17 cellular contexts compared by ENCODE assay signal in genomic region chr13:39034085-39034484, GRCh38. TPM values are rescaled to one million over a fixed set of nuclear protein-coding genes. Genes with fewer than 3 reads are reported as not detected.
DNase-seq lines count a peak whose midpoint lies in the region; ATAC-seq and TF ChIP-seq lines count a peak whose summit lies in the region.
"Had no signal": no experiment of that assay in that cellular context is flagged by ENCODE, and none has a peak within 500 bp of the region (broad histone marks: within the 10 kb centered on the region; RNA-seq: fewer than 3 reads in every experiment).

No MANE protein-coding gene starts in this region.

- H3K27me3 ChIP-seq in BLaER1 treated with 17β-estradiol and CSF1 and Interleukin-3, amounts not matched to agents 10 nM and 100 nM, result no peaks in the 10 kb centered on the region
- no peaks in the 10 kb centered on the region for H3K27me3 ChIP-seq in DND-41 (ENCODE audit: insufficient read depth, low read length, poor library complexity)
- H3K27me3 ChIP-seq in OCI-LY3 (ENCODE audit: low read depth, low read length), result no peaks in the 10 kb centered on the region
- no peaks in the 10 kb centered on the region for H3K27me3 ChIP-seq in hepatocyte
- no peaks in the 10 kb centered on the region for H3K27me3 ChIP-seq in endodermal cell (ENCODE audit: control insufficient read depth, insufficient read depth, low read length, poor library complexity, severe bottlenecking)
- H3K27me3 ChIP-seq: BE2C, colonic mucosa had no signal

- no peaks in the 10 kb centered on the region for H3K9me2 ChIP-seq in hepatocyte (replicated peaks; ENCODE audit: insufficient read depth)

- peaks cover 13 to 28% (median 20%) of the 10 kb centered on the region in 10 experiments for H3K4me1 ChIP-seq in BLaER1 treated with 17β-estradiol and CSF1 and Interleukin-3, amounts not matched to agents 10 nM and 100 nM
- H3K4me1 ChIP-seq in DND-41 (ENCODE audit: insufficient read depth, low read length) (peaks cover 33% of the 10 kb centered on the region), OCI-LY3 (ENCODE audit: low read length) (peaks cover 16% of the 10 kb centered on the region), hepatocyte (ENCODE audit: insufficient read depth) (peaks cover 5% of the 10 kb centered on the region), endodermal cell (ENCODE audit: control insufficient read depth, insufficient read depth, low read length) (peaks cover 3% of the 10 kb centered on the region)
- H3K4me1 ChIP-seq: BE2C had no signal

- H3K9me3 ChIP-seq in BLaER1 treated with 17β-estradiol and CSF1 and Interleukin-3, amounts not matched to agents 10 nM and 100 nM (replicated peaks in 1 of 11), result no peaks in the 10 kb centered on the region
- H3K9me3 ChIP-seq in DND-41 (ENCODE audit: insufficient read depth, low read length, severe bottlenecking) (no peaks in the 10 kb centered on the region), OCI-LY3 (ENCODE audit: insufficient read depth, low read length) (no peaks in the 10 kb centered on the region), hepatocyte (ENCODE audit: low read depth) (no peaks in the 10 kb centered on the region), endodermal cell (ENCODE audit: control insufficient read depth, low read length) (no peaks in the 10 kb centered on the region)
- H3K9me3 ChIP-seq: BE2C, colonic mucosa, thoracic aorta had no signal

- H3K36me3 ChIP-seq in BLaER1 treated with 17β-estradiol and CSF1 and Interleukin-3, amounts not matched to agents 10 nM and 100 nM, result peaks cover 19 to 52% (median 38%) of the 10 kb centered on the region in 11 experiments; a peak in 21 of 22 replicates
- peaks cover 28% of the 10 kb centered on the region for H3K36me3 ChIP-seq in DND-41 (ENCODE audit: insufficient read depth, low read length)
- peaks cover 17% of the 10 kb centered on the region for H3K36me3 ChIP-seq in OCI-LY3 (replicated peaks; ENCODE audit: low read depth, low read length)
- no peaks in the 10 kb centered on the region for H3K36me3 ChIP-seq in hepatocyte (replicated peaks; ENCODE audit: insufficient read depth, low read depth)
- H3K36me3 ChIP-seq in endodermal cell (ENCODE audit: control insufficient read depth, insufficient read depth, low read length), result peaks cover 30% of the 10 kb centered on the region
- H3K36me3 ChIP-seq: BE2C, colonic mucosa, thoracic aorta had no signal

- H3K9me3 Mint-ChIP-seq in endodermal cell, result no peaks in the 10 kb centered on the region

- ATAC-seq in DND-41 (ENCODE audit: insufficient read depth, low read depth), result no peak
- no peak for ATAC-seq in left colon

- H3K79me2 ChIP-seq in DND-41 (ENCODE audit: insufficient read depth, low read length), result peaks cover 97% of the 10 kb centered on the region
- H3K79me2 ChIP-seq in OCI-LY3 (ENCODE audit: low read length), result peaks cover 92% of the 10 kb centered on the region
- H3K79me2 ChIP-seq in hepatocyte, result peaks cover 85% of the 10 kb centered on the region

- no peak overlapping the region for H3K4me3 Mint-ChIP-seq in endodermal cell

- H3K4me3 ChIP-seq in BLaER1 treated with 17β-estradiol and CSF1 and Interleukin-3, amounts not matched to agents 10 nM and 100 nM, result no peak overlapping the region; a peak in 1 of 20 replicates
- peak overlapping the region in 1 of 2 experiments; percentile 91; a peak in 1 of 4 replicates for H3K4me3 ChIP-seq in DND-41 (ENCODE audit: low read depth in 1 of 2, low read length in 2 of 2)
- no peak overlapping the region for H3K4me3 ChIP-seq in OCI-LY3 (ENCODE audit: low read length)
- no peak overlapping the region for H3K4me3 ChIP-seq in hepatocyte
- H3K4me3 ChIP-seq in endodermal cell (ENCODE audit: low read length), result no peak overlapping the region
- H3K4me3 ChIP-seq: colonic mucosa, thoracic aorta had no signal

- H3K4me2 ChIP-seq in BLaER1 treated with 17β-estradiol and CSF1 and Interleukin-3, amounts not matched to agents 10 nM and 100 nM, result peak overlapping the region; percentile 79 to 95 (median 92); a peak in 20 of 22 replicates
- peak overlapping the region; percentile 83 for H3K4me2 ChIP-seq in DND-41 (ENCODE audit: insufficient read depth, low read length)
- peak overlapping the region; percentile 84; the same call in 1 of the 2 replicates for H3K4me2 ChIP-seq in OCI-LY3 (ENCODE audit: low read length)
- H3K4me2 ChIP-seq in hepatocyte, result peak overlapping the region; percentile 84

- peaks cover 5% of the 10 kb centered on the region for H3K36me3 Mint-ChIP-seq in endodermal cell (ENCODE audit: low read depth)

- 90% methylated on average over 1 of the region's 1 CpG for WGBS in hepatocyte (ENCODE audit: low lambda C conversion rate, missing lambda C conversion rate)
- WGBS in endodermal cell (ENCODE audit: insufficient coverage in 1 of 2, insufficient read length in 1 of 2), 2 experiments, result 60 to 88% methylated on average over 1 of the region's 1 CpG

- no peaks in the 10 kb centered on the region for H3K27me3 Mint-ChIP-seq in endodermal cell (ENCODE audit: insufficient read depth)

- peaks cover 40 to 82% (median 67%) of the 10 kb centered on the region in 11 experiments; a peak in 20 of 22 replicates for H4K20me1 ChIP-seq in BLaER1 treated with 17β-estradiol and CSF1 and Interleukin-3, amounts not matched to agents 10 nM and 100 nM
- peaks cover 39% of the 10 kb centered on the region for H4K20me1 ChIP-seq in DND-41 (ENCODE audit: insufficient read depth, low read length)
- peaks cover 25% of the 10 kb centered on the region for H4K20me1 ChIP-seq in OCI-LY3 (ENCODE audit: insufficient read depth, low read length)
- peaks cover 24% of the 10 kb centered on the region for H4K20me1 ChIP-seq in hepatocyte (ENCODE audit: insufficient read depth, poor library complexity, severe bottlenecking)

- no peak overlapping the region for H3K27ac Mint-ChIP-seq in endodermal cell

- H2AFZ ChIP-seq in DND-41 (ENCODE audit: low read depth, low read length) (no peak overlapping the region), OCI-LY3 (ENCODE audit: low read depth, low read length) (no peak overlapping the region), hepatocyte (no peak overlapping the region)
- H2AFZ ChIP-seq: GM23248 had no signal

- H3K27ac ChIP-seq in BLaER1 treated with 17β-estradiol and CSF1 and Interleukin-3, amounts not matched to agents 10 nM and 100 nM, result no peak overlapping the region
- H3K27ac ChIP-seq in DND-41 (ENCODE audit: low read length), result no peak overlapping the region; the same call in 1 of the 2 replicates
- no peak overlapping the region for H3K27ac ChIP-seq in OCI-LY3 (ENCODE audit: low read length)
- H3K27ac ChIP-seq in hepatocyte, result no peak overlapping the region
- no peak overlapping the region for H3K27ac ChIP-seq in endodermal cell (ENCODE audit: low read depth, low read length)
- H3K27ac ChIP-seq: colonic mucosa, GM23248, thoracic aorta had no signal

- TF ChIP-seq CTCF in DND-41 (IDR thresholded peaks at IDR 0.05; ENCODE audit: borderline replicate concordance, extremely low read depth, low read length, poor library complexity, severe bottlenecking) (no peak), OCI-LY3 (IDR thresholded peaks at IDR 0.05; ENCODE audit: low read depth, low read length) (no peak), hepatocyte (IDR thresholded peaks at IDR 0.05; ENCODE audit: poor library complexity) (no peak), endodermal cell (conservative IDR thresholded peaks at IDR 0.05) (no peak)

- DNase-seq in DND-41 (no peak), hepatocyte (ENCODE audit: low spot score) (no peak), DMS79 treated with DMSO at 0.1 percent for 48 hours (lab: John Stamatoyannopoulos, UW) (no peak), endodermal cell (no peak), DMS53 treated with DMSO at 0.1 percent for 48 hours (lab: John Stamatoyannopoulos, UW; ENCODE audit: unreplicated experiment) (no peak), left colon (no peak)
- DNase-seq: activated CD4-positive, alpha-beta T cell treated with anti-CD3 and anti-CD28 coated beads for 4 hours; BE2C; colonic mucosa; GM23248; MV-4-11; occipital lobe had no signal

- H3K9ac ChIP-seq in BLaER1 treated with 17β-estradiol and CSF1 and Interleukin-3, amounts not matched to agents 10 nM and 100 nM, result no peak overlapping the region
- H3K9ac ChIP-seq in DND-41 (ENCODE audit: low read depth, low read length) (no peak overlapping the region), OCI-LY3 (ENCODE audit: low read length) (no peak overlapping the region), endodermal cell (ENCODE audit: extremely low read depth, low read length, poor library complexity, severe bottlenecking) (no peak overlapping the region)
- H3K9ac ChIP-seq: GM23248 had no signal

- intact Hi-C loops in left colon (cut with DNase I, micrococcal nuclease), result no loop called here

- peaks cover 26% of the 10 kb centered on the region for H3K4me1 Mint-ChIP-seq in endodermal cell

RNA-seq across cellular contexts. Expression of gene PROSER1, which starts 3.8 kb away (rescaled TPM):
- total RNA-seq in hepatocyte (20.3 and 22.8 TPM in 2 replicates), endodermal cell (10 to 100 TPM; 54.0 to 62.1 TPM), left colon (10 to 100 TPM; 35.3 to 64.8 TPM)
- 11.8 and 12.9 TPM in 2 replicates for polyA plus RNA-seq in hepatocyte
- 52.4 TPM for polyA plus RNA-seq in endodermal cell (2013, experiment 1 of 2)
- polyA plus RNA-seq in endodermal cell (2013, experiment 2 of 2), result 45.0 TPM

RNA-seq across cellular contexts. Expression of gene NHLRC3, which starts 4.2 kb away (rescaled TPM):
- total RNA-seq in hepatocyte, result 34.2 and 47.4 TPM in 2 replicates
- polyA plus RNA-seq in hepatocyte, result 18.6 and 19.3 TPM in 2 replicates
- total RNA-seq in endodermal cell, result 10 to 100 TPM; 13.7 to 23.4 TPM
- 23.2 TPM for polyA plus RNA-seq in endodermal cell (2013, experiment 1 of 2)
- polyA plus RNA-seq in endodermal cell (2013, experiment 2 of 2), result 18.3 TPM
- 10 to 100 TPM; 26.6 to 40.8 TPM for total RNA-seq in left colon

RNA-seq across cellular contexts. Expression of gene STOML3, which starts 43.5 kb away (rescaled TPM):
- total RNA-seq in hepatocyte (not detected in 2 replicates), endodermal cell (not detected), left colon (under 1 TPM; 0.12 to 0.25 TPM)
- polyA plus RNA-seq in hepatocyte, result not detected in 2 replicates
- 0.46 TPM for polyA plus RNA-seq in endodermal cell (2013, experiment 1 of 2)
- 0.41 TPM for polyA plus RNA-seq in endodermal cell (2013, experiment 2 of 2)
- total RNA-seq: colonic mucosa, epithelial cell of proximal tubule, glomerular endothelial cell, GM23248, thoracic aorta had no signal
- polyA plus RNA-seq: GM23248 had no signal
